Comparison of ENCODE assay signal across 18 cellular contexts in the genomic region with DNA sequence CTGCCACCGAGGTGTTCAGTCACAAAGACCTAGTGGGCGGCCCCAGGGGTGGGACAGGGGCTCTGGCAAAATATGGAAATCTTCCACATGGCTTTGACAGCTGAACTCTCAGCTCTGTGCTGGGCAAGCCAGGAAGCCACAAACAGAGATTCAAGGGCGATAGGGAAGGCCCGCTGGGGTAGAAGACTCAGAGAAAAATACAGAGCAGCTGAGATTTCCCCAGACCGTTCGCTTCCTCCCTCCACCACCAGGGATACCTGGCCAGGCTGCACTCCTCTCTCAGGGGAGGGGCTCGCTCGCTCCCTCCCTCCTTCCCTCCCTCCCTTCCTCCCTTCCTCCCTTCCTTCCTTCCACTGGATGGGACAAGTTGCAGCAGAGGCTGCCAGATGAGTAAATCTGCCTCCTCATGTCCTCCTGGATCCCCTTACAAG.
DNase-seq lines count a peak whose midpoint lies in the region; ATAC-seq and TF ChIP-seq lines count a peak whose summit lies in the region.
"Had no signal": no experiment of that assay in that cellular context is flagged by ENCODE, and none has a peak within 500 bp of the region (broad histone marks: within the 10 kb centered on the region; RNA-seq: fewer than 3 reads in every experiment).

No MANE protein-coding gene starts in this region.

- peaks cover 0 to 7% of the 10 kb centered on the region in 2 donors for H3K4me1 ChIP-seq in naive thymus-derived CD4-positive, alpha-beta T cell (ENCODE audit: control insufficient read depth in 2 of 2, insufficient read depth in 2 of 2, low read length in 2 of 2)

- peaks cover 3 to 24% (median 18%) of the 10 kb centered on the region in 7 donors for H3K4me1 Mint-ChIP-seq in naive thymus-derived CD4-positive, alpha-beta T cell

- H3K27me3 Mint-ChIP-seq in naive thymus-derived CD4-positive, alpha-beta T cell = peaks cover 0 to 22% (median 14%) of the 10 kb centered on the region in 5 donors

- TF ChIP-seq CTCF in choroid plexus epithelial cell (conservative IDR thresholded peaks at IDR 0.05; ENCODE audit: low read depth, low read length) = peak; percentile 12

- no peaks in the 10 kb centered on the region for H3K36me3 ChIP-seq in naive thymus-derived CD4-positive, alpha-beta T cell (ENCODE audit: control insufficient read depth in 2 of 3, insufficient read depth in 3 of 3, low read length in 3 of 3)
- H3K36me3 ChIP-seq: BLaER1 treated with 17β-estradiol and CSF1 and Interleukin-3, amounts not matched to agents 10 nM and 100 nM had no signal

- peak overlapping the region in 2 of 10 donors; percentile 20 to 30 for H3K4me3 Mint-ChIP-seq in naive thymus-derived CD4-positive, alpha-beta T cell
- H3K4me3 Mint-ChIP-seq: activated naive CD8-positive, alpha-beta T cell treated with anti-CD3 and anti-CD28 coated beads, Interleukin-2, amount 50 U/mL, for 24 hours; activated T-cell treated with anti-CD3 and anti-CD28 coated beads, Interleukin-2, amount 50 U/mL, for 24 hours had no signal

- no peaks in the 10 kb centered on the region for H3K27me3 ChIP-seq in naive thymus-derived CD4-positive, alpha-beta T cell (ENCODE audit: control insufficient read depth in 2 of 2, insufficient read depth in 2 of 2, low read length in 2 of 2)
- H3K27me3 ChIP-seq: BLaER1 treated with 17β-estradiol and CSF1 and Interleukin-3, amounts not matched to agents 10 nM and 100 nM had no signal

- peak; percentile 57 for ATAC-seq in GM18502 (IDR thresholded peaks at IDR 0.05; ENCODE audit: poor library complexity, unreplicated experiment)
- ATAC-seq in naive thymus-derived CD4-positive, alpha-beta T cell = peak; percentile 32
- ATAC-seq in GM21381 (IDR thresholded peaks at IDR 0.05; ENCODE audit: unreplicated experiment) = no peak
- ATAC-seq: activated naive CD8-positive, alpha-beta T cell treated with anti-CD3 and anti-CD28 coated beads, Interleukin-2, amount 50 U/mL, for 24 hours; left colon had no signal

- CTCF ChIA-PET in naive thymus-derived CD4-positive, alpha-beta T cell (lab: Charles Lee) = interaction anchor here (0.6 kb wide), 1 partner anchor 991 kb away, joined by 3 read pairs; no protein-coding TSS in a partner anchor

- H3K36me3 Mint-ChIP-seq in naive thymus-derived CD4-positive, alpha-beta T cell = peaks cover 0 to under 1% (median 0%) of the 10 kb centered on the region in 5 donors

- intact Hi-C loops in naive thymus-derived CD4-positive, alpha-beta T cell (cut with micrococcal nuclease) = no loop called here

- H3K9me3 Mint-ChIP-seq in naive thymus-derived CD4-positive, alpha-beta T cell = peaks cover 0 to 3% (median 0%) of the 10 kb centered on the region in 11 donors
- H3K9me3 Mint-ChIP-seq: activated T-cell treated with anti-CD3 and anti-CD28 coated beads, Interleukin-2, amount 50 U/mL, for 24 hours had no signal

- POLR2A ChIA-PET in naive thymus-derived CD4-positive, alpha-beta T cell (lab: Charles Lee) = no interaction called here

- H3K27ac Mint-ChIP-seq in naive thymus-derived CD4-positive, alpha-beta T cell = no peak overlapping the region
- H3K27ac Mint-ChIP-seq: activated naive CD8-positive, alpha-beta T cell treated with anti-CD3 and anti-CD28 coated beads, Interleukin-2, amount 50 U/mL, for 24 hours; activated T-cell treated with anti-CD3 and anti-CD28 coated beads, Interleukin-2, amount 50 U/mL, for 24 hours had no signal

- H3K27ac ChIP-seq in naive thymus-derived CD4-positive, alpha-beta T cell (ENCODE audit: low read depth, low read length) = no peak overlapping the region
- H3K27ac ChIP-seq: BLaER1 treated with 17β-estradiol and CSF1 and Interleukin-3, amounts not matched to agents 10 nM and 100 nM had no signal

- DNase-seq in HuH-7 (ENCODE audit: low spot score) (peak; percentile 26), choroid plexus epithelial cell (ENCODE audit: low read depth) (no peak), UCSD-AML1 (lab: John Stamatoyannopoulos, UW; ENCODE audit: unreplicated experiment) (no peak), ecto neural progenitor cell (ENCODE audit: low spot score) (no peak)
- DNase-seq in naive thymus-derived CD4-positive, alpha-beta T cell = no peak
- DNase-seq in stimulated activated CD4-positive, alpha-beta T cell treated with anti-CD3 and anti-CD28 coated beads, Interleukin-12 subunit alpha, Interleukin-12 subunit beta, amount 100 ng/mL, for 4 hours = no peak
- DNase-seq: activated CD4-positive, alpha-beta T cell treated with anti-CD3 and anti-CD28 coated beads for 4 hours; activated naive CD8-positive, alpha-beta T cell treated with anti-CD3 and anti-CD28 coated beads, Interleukin-2, amount 50 U/mL, for 24 hours; activated T-cell treated with anti-CD3 and anti-CD28 coated beads, Interleukin-2, amount 50 U/mL, for 24 hours; DMS79; head of caudate nucleus; left colon; NCI-H1694; NCI-H524; retina had no signal

- H3K4me3 ChIP-seq in choroid plexus epithelial cell (ENCODE audit: low read depth, low read length) = no peak overlapping the region
- H3K4me3 ChIP-seq in naive thymus-derived CD4-positive, alpha-beta T cell (ENCODE audit: low read length) = no peak overlapping the region
- H3K4me3 ChIP-seq: BLaER1 treated with 17β-estradiol and CSF1 and Interleukin-3, amounts not matched to agents 10 nM and 100 nM had no signal

- H3K9me3 ChIP-seq in naive thymus-derived CD4-positive, alpha-beta T cell (ENCODE audit: control insufficient read depth in 2 of 3, low read length in 3 of 3) = no peaks in the 10 kb centered on the region
- H3K9me3 ChIP-seq: BLaER1 treated with 17β-estradiol and CSF1 and Interleukin-3, amounts not matched to agents 10 nM and 100 nM had no signal
